Comparison of ENCODE assay signal across 10 cellular contexts in the genomic region with DNA sequence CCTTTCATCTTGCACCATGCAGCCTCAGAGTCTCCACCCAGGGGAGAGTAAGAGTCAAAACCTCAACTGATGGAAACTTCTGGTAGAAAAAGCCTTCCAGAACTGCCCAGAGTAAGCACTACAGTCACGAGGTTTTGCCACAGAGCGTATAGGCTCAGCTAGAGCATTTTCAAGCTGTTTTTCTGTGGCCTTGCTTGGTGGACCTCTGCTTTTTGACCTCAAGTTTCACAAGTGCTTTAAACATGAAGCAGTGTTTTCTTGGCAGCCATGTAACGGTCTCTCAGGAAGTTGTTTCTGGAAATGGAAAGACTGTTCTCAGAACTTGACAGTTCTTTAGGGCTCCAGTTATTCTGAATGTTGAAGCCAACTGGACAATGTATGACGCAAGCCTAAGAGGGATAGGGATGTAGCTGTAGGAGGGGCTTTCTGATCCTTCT.
DNase-seq lines count a peak whose midpoint lies in the region; TF ChIP-seq lines count a peak whose summit lies in the region.
"Had no signal": no experiment of that assay in that cellular context is flagged by ENCODE, and none has a peak within 500 bp of the region (broad histone marks: within the 10 kb centered on the region; RNA-seq: fewer than 3 reads in every experiment).

No MANE protein-coding gene starts in this region.

- TF ChIP-seq CTCF in MCF 10A (IDR thresholded peaks at IDR 0.05; ENCODE audit: unreplicated experiment) (no peak), mammary epithelial cell (conservative IDR thresholded peaks at IDR 0.05 in 1 of 2, IDR thresholded peaks at IDR 0.05 in 1 of 2; ENCODE audit: extremely low read depth in 1 of 2, insufficient read depth in 1 of 2, low read depth in 1 of 2, low read length in 2 of 2) (no peak), Loucy (conservative IDR thresholded peaks at IDR 0.05; ENCODE audit: low read length) (no peak; the same call in 1 of the 2 replicates), vagina (IDR thresholded peaks at IDR 0.05) (no peak), glutamatergic neuron (IDR thresholded peaks at IDR 0.05; ENCODE audit: partially characterized antibody, unreplicated experiment) (no peak)

- in situ Hi-C loops in mammary epithelial cell (cut with MboI; ENCODE audit: low sequenced_read_pairs in 2 of 2), result no loop called here

- H3K4me1 Mint-ChIP-seq in MCF 10A (ENCODE audit: insufficient read depth, unreplicated experiment), result peaks cover 7% of the 10 kb centered on the region
- H3K4me1 Mint-ChIP-seq in glutamatergic neuron (ENCODE audit: low read depth, unreplicated experiment), result peaks cover 17% of the 10 kb centered on the region

- no peak overlapping the region for H3K4me2 ChIP-seq in mammary epithelial cell (ENCODE audit: insufficient read depth, low read depth, low read length)
- no peak overlapping the region for H3K4me2 ChIP-seq in Loucy (ENCODE audit: low read depth, low read length, poor library complexity, severe bottlenecking)
- no peak overlapping the region for H3K4me2 ChIP-seq in Karpas-422 (ENCODE audit: low read depth, low read length, poor library complexity, severe bottlenecking)

- no peak overlapping the region for H2AFZ ChIP-seq in mammary epithelial cell (ENCODE audit: low read depth, low read length)
- H2AFZ ChIP-seq in Loucy (ENCODE audit: low read length), result peak overlapping the region; percentile 75
- no peak overlapping the region for H2AFZ ChIP-seq in Karpas-422 (ENCODE audit: low read length)

- WGBS in mammary epithelial cell (ENCODE audit: low coverage, missing lambda C conversion rate), result 77% methylated on average over 4 of the region's 4 CpGs

- dilution Hi-C loops in mammary epithelial cell (cut with HindIII; ENCODE audit: low sequenced_read_pairs), result loop anchor here (5.0 kb wide), 1 partner anchor 50 kb away; no protein-coding TSS in a partner anchor

- POLR2A ChIA-PET in MCF 10A (lab: Yijun Ruan, JAX), result no interaction called here

- TF ChIP-seq POLR2A in vagina (IDR thresholded peaks at IDR 0.05), result no peak

- no peaks in the 10 kb centered on the region for H3K27me3 Mint-ChIP-seq in MCF 10A (ENCODE audit: insufficient read depth, unreplicated experiment)
- H3K27me3 Mint-ChIP-seq in glutamatergic neuron (ENCODE audit: unreplicated experiment), result peaks cover 2% of the 10 kb centered on the region

- H3K4me3 Mint-ChIP-seq in MCF 10A (ENCODE audit: unreplicated experiment) (no peak overlapping the region), glutamatergic neuron (ENCODE audit: unreplicated experiment) (no peak overlapping the region)

- H3K36me3 ChIP-seq in mammary epithelial cell (ENCODE audit: insufficient read depth, low read length) (no peaks in the 10 kb centered on the region), Loucy (ENCODE audit: insufficient read depth, low read length) (no peaks in the 10 kb centered on the region), vagina (no peaks in the 10 kb centered on the region), Karpas-422 (ENCODE audit: insufficient read depth, low read length) (no peaks in the 10 kb centered on the region)
- H3K36me3 ChIP-seq: SJSA1 had no signal

- no peak overlapping the region for H3K9ac ChIP-seq in mammary epithelial cell (ENCODE audit: insufficient read depth, low read length)
- H3K9ac ChIP-seq in Loucy (ENCODE audit: low read depth, low read length, poor library complexity, severe bottlenecking), result no peak overlapping the region
- H3K9ac ChIP-seq in Karpas-422 (ENCODE audit: low read length), result no peak overlapping the region

- no TSS peak for BruUV-seq in MCF 10A (replicated peaks; lab: Mats Ljungman, UMichigan)
- no TSS peak for BruUV-seq in mammary epithelial cell (replicated peaks; lab: Mats Ljungman, UMichigan)

- intact Hi-C loops in MCF 10A (cut with micrococcal nuclease) (no loop called here), mammary epithelial cell (cut with micrococcal nuclease) (no loop called here), vagina (cut with DNase I) (no loop called here)

- H3K27me3 ChIP-seq in mammary epithelial cell (ENCODE audit: insufficient read depth, low read length), result no peaks in the 10 kb centered on the region
- H3K27me3 ChIP-seq in Loucy (ENCODE audit: insufficient read depth, low read length, poor library complexity, severe bottlenecking), result no peaks in the 10 kb centered on the region
- H3K27me3 ChIP-seq in vagina, result no peaks in the 10 kb centered on the region
- H3K27me3 ChIP-seq in Karpas-422 (ENCODE audit: low read length), result no peaks in the 10 kb centered on the region
- H3K27me3 ChIP-seq: SJSA1 had no signal

- H3F3A ChIP-seq in Loucy (ENCODE audit: low read depth), result no peaks in the 10 kb centered on the region

- H3K4me3 ChIP-seq in mammary epithelial cell (replicated peaks in 1 of 3; ENCODE audit: insufficient read depth in 1 of 3, low read depth in 2 of 3, low read length in 3 of 3) (no peak overlapping the region), Loucy (ENCODE audit: low read length, poor library complexity, severe bottlenecking) (no peak overlapping the region), vagina (no peak overlapping the region), Karpas-422 (ENCODE audit: low read length) (no peak overlapping the region)
- H3K4me3 ChIP-seq: SJSA1 had no signal

- H3K4me1 ChIP-seq in mammary epithelial cell (ENCODE audit: insufficient read depth, low read length) (no peaks in the 10 kb centered on the region), Loucy (ENCODE audit: insufficient read depth, low read length, poor library complexity, severe bottlenecking) (peaks cover 16% of the 10 kb centered on the region), vagina (no peaks in the 10 kb centered on the region), Karpas-422 (ENCODE audit: low read length) (no peaks in the 10 kb centered on the region)

- DNase-seq in MCF 10A (ENCODE audit: unreplicated experiment) (peak; percentile 5), mammary epithelial cell (no peak), germinal center (ENCODE audit: low spot score) (peak; percentile 22), vagina (ENCODE audit: extremely low spot score in 2 of 2) (no peak), Karpas-422 (no peak), glutamatergic neuron (no peak), NCI-H2107 treated with DMSO at 0.1 percent for 48 hours (lab: John Stamatoyannopoulos, UW; ENCODE audit: unreplicated experiment) (no peak)

- H3K9me3 ChIP-seq in mammary epithelial cell (replicated peaks; ENCODE audit: insufficient read depth, low read length), result no peaks in the 10 kb centered on the region
- H3K9me3 ChIP-seq in Loucy (ENCODE audit: insufficient read depth, low read depth, low read length), result no peaks in the 10 kb centered on the region
- no peaks in the 10 kb centered on the region for H3K9me3 ChIP-seq in vagina
- no peaks in the 10 kb centered on the region for H3K9me3 ChIP-seq in Karpas-422 (ENCODE audit: low read length)
- H3K9me3 ChIP-seq: SJSA1 had no signal

- H3K27ac ChIP-seq in mammary epithelial cell (ENCODE audit: insufficient read depth, low read depth, low read length) (no peak overlapping the region), vagina (peak overlapping the region; percentile 56), Karpas-422 (ENCODE audit: low read length) (no peak overlapping the region)
- H3K27ac ChIP-seq: C4-2B, SJSA1 had no signal

- no peaks in the 10 kb centered on the region for H3K9me3 Mint-ChIP-seq in MCF 10A (ENCODE audit: unreplicated experiment)
- peaks cover 8% of the 10 kb centered on the region for H3K9me3 Mint-ChIP-seq in glutamatergic neuron (ENCODE audit: unreplicated experiment)

- H3K9me2 ChIP-seq in Loucy (replicated peaks; ENCODE audit: low read depth, low read length) (no peaks in the 10 kb centered on the region), Karpas-422 (replicated peaks; ENCODE audit: insufficient read depth, low read length) (no peaks in the 10 kb centered on the region)

- no peaks in the 10 kb centered on the region for H3K79me2 ChIP-seq in mammary epithelial cell (ENCODE audit: insufficient read depth, low read length)
- no peaks in the 10 kb centered on the region for H3K79me2 ChIP-seq in Loucy (ENCODE audit: insufficient read depth, low read length)
- H3K79me2 ChIP-seq in Karpas-422 (ENCODE audit: low read length), result no peaks in the 10 kb centered on the region

- H3K27ac Mint-ChIP-seq in MCF 10A (ENCODE audit: low read depth, unreplicated experiment) (no peak overlapping the region), glutamatergic neuron (ENCODE audit: unreplicated experiment) (no peak overlapping the region)

- H3K36me3 Mint-ChIP-seq in MCF 10A (ENCODE audit: insufficient read depth, unreplicated experiment) (no peaks in the 10 kb centered on the region), glutamatergic neuron (ENCODE audit: unreplicated experiment) (peaks cover 4% of the 10 kb centered on the region)

- H4K20me1 ChIP-seq in mammary epithelial cell (ENCODE audit: insufficient read depth, low read length) (no peaks in the 10 kb centered on the region), Loucy (ENCODE audit: insufficient read depth, low read length, poor library complexity, severe bottlenecking) (no peaks in the 10 kb centered on the region), Karpas-422 (ENCODE audit: insufficient read depth, low read depth, low read length) (no peaks in the 10 kb centered on the region)

- CTCF ChIA-PET in MCF 10A (lab: Yijun Ruan, JAX) (interaction anchor here (0.6 kb wide), 1 partner anchor 53 kb away, joined by 3 read pairs; no protein-coding TSS in a partner anchor), mammary epithelial cell (lab: Charles Lee; ENCODE audit: low non-redundant PET) (no interaction called here)

Comparison
In these comparisons a context has a peak if more than half of its experiments do, and no peak if none do; other contexts are left out.
1. DNase-seq: peak in MCF 10A (single experiment) and germinal center (single experiment); none in mammary epithelial cell (single experiment), vagina (0 of 2), Karpas-422 (single experiment), glutamatergic neuron (single experiment) and NCI-H2107 treated with DMSO at 0.1 percent for 48 hours (single experiment).